Comparison of ENCODE assay signal across 1 cellular context in genomic region chr17:17836250-17836817, GRCh38.
TF ChIP-seq lines count a peak whose summit lies in the region.

No MANE protein-coding gene starts in this region.

TF ChIP-seq in HepG2, 621 proteins besides CTCF, POLR2A, EP300 and RAD21 (continued from another document and continues in another):
- TF ChIP-seq ZNF142 (CRISPR knock-in tag; IDR thresholded peaks at IDR 0.05), result peak; percentile 73
- peak; percentile 92 for TF ChIP-seq ERF (CRISPR knock-in tag; IDR thresholded peaks at IDR 0.05)
- TF ChIP-seq MEIS1 (CRISPR knock-in tag; IDR thresholded peaks at IDR 0.05; ENCODE audit: borderline replicate concordance), result peak; percentile 89
- no peak for TF ChIP-seq FLYWCH1 (CRISPR knock-in tag; IDR thresholded peaks at IDR 0.05)
- TF ChIP-seq PRPF4 (IDR thresholded peaks at IDR 0.05; ENCODE audit: low read depth, low read length, poor library complexity, severe bottlenecking), result no peak
- peak; percentile 75; the same call in 1 of the 2 replicates for TF ChIP-seq MEIS2 (CRISPR knock-in tag; IDR thresholded peaks at IDR 0.05)
- peak; percentile 75; the same call in 1 of the 2 replicates for TF ChIP-seq ZNF317 (CRISPR knock-in tag; IDR thresholded peaks at IDR 0.05)
- 0 out of 2 replicates have a peak, but pooled peaks have one; percentile 77 for TF ChIP-seq XBP1 (CRISPR knock-in tag; IDR thresholded peaks at IDR 0.05)
- TF ChIP-seq HNF4G (IDR thresholded peaks at IDR 0.05; ENCODE audit: borderline replicate concordance, low read depth, low read length), result no peak; the same call in 1 of the 2 replicates
- TF ChIP-seq HNF4G (CRISPR knock-in tag; IDR thresholded peaks at IDR 0.05; ENCODE audit: borderline replicate concordance, low read depth), result no peak
- no peak; the same call in 1 of the 2 replicates for TF ChIP-seq HCFC1 (IDR thresholded peaks at IDR 0.05; ENCODE audit: low read depth, low read length)
- no peak; the same call in 1 of the 2 replicates for TF ChIP-seq MYNN (CRISPR knock-in tag; IDR thresholded peaks at IDR 0.05; ENCODE audit: low read depth)
- peak; percentile 75 for TF ChIP-seq ARNT2 (CRISPR knock-in tag; IDR thresholded peaks at IDR 0.05; ENCODE audit: low read depth)
- peak; percentile 29 for TF ChIP-seq JARID2 (CRISPR knock-in tag; IDR thresholded peaks at IDR 0.05; ENCODE audit: insufficient replicate concordance)
- peak; percentile 53; the same call in 1 of the 2 replicates for TF ChIP-seq ZNF704 (CRISPR knock-in tag; IDR thresholded peaks at IDR 0.05; ENCODE audit: borderline replicate concordance)
- no peak for TF ChIP-seq BRF2 (CRISPR knock-in tag; IDR thresholded peaks at IDR 0.05)
- no peak for TF ChIP-seq NPAS2 (CRISPR knock-in tag; IDR thresholded peaks at IDR 0.05; ENCODE audit: borderline replicate concordance)
- peak; percentile 43; the same call in 1 of the 2 replicates for TF ChIP-seq SATB2 (CRISPR knock-in tag; IDR thresholded peaks at IDR 0.05)
- 0 out of 2 replicates have a peak, but pooled peaks have one; percentile 45 for TF ChIP-seq TEAD2 (CRISPR knock-in tag; IDR thresholded peaks at IDR 0.05)
- no peak; the same call in 1 of the 2 replicates for TF ChIP-seq NRL (CRISPR knock-in tag; IDR thresholded peaks at IDR 0.05; ENCODE audit: borderline replicate concordance)
- TF ChIP-seq KDM5A (IDR thresholded peaks at IDR 0.05; ENCODE audit: borderline replicate concordance, low read length), result peak; percentile 50; the same call in 1 of the 2 replicates
- TF ChIP-seq ZNF333 (CRISPR knock-in tag; IDR thresholded peaks at IDR 0.05; ENCODE audit: borderline replicate concordance), result peak; percentile 77; the same call in 1 of the 2 replicates
- TF ChIP-seq SRF (IDR thresholded peaks at IDR 0.05; ENCODE audit: low read depth, low read length), result no peak
- no peak; the same call in 1 of the 2 replicates for TF ChIP-seq NAIF1 (CRISPR knock-in tag; IDR thresholded peaks at IDR 0.05; ENCODE audit: borderline replicate concordance)
- 0 out of 2 replicates have a peak, but pooled peaks have one; percentile 35 for TF ChIP-seq ZNF616 (CRISPR knock-in tag; IDR thresholded peaks at IDR 0.05; ENCODE audit: low read depth)
- peak; percentile 86 for TF ChIP-seq TBL1XR1 (IDR thresholded peaks at IDR 0.05; ENCODE audit: borderline replicate concordance, low read length, partially characterized antibody)
- peak; percentile 81 for TF ChIP-seq ZFX (CRISPR knock-in tag; IDR thresholded peaks at IDR 0.05; ENCODE audit: low read depth)
- no peak; the same call in 1 of the 2 replicates for TF ChIP-seq ZNF589 (CRISPR knock-in tag; conservative IDR thresholded peaks at IDR 0.05)
- peak; percentile 52; the same call in 1 of the 2 replicates for TF ChIP-seq MIXL1 (CRISPR knock-in tag; IDR thresholded peaks at IDR 0.05)
- no peak for TF ChIP-seq MAZ (IDR thresholded peaks at IDR 0.05; ENCODE audit: borderline replicate concordance, low read depth, low read length)
- peak; percentile 46 for TF ChIP-seq MAZ (CRISPR knock-in tag; IDR thresholded peaks at IDR 0.05; ENCODE audit: low read depth)
- TF ChIP-seq ZNF431 (CRISPR knock-in tag; IDR thresholded peaks at IDR 0.05; ENCODE audit: borderline replicate concordance, low read depth), result no peak
- no peak; the same call in 1 of the 2 replicates for TF ChIP-seq ZSCAN31 (CRISPR knock-in tag; IDR thresholded peaks at IDR 0.05; ENCODE audit: low read depth)
- 0 out of 2 replicates have a peak, but pooled peaks have one; percentile 58 for TF ChIP-seq GLI4 (CRISPR knock-in tag; IDR thresholded peaks at IDR 0.05; ENCODE audit: borderline replicate concordance)
- TF ChIP-seq RBFOX2 (IDR thresholded peaks at IDR 0.05; ENCODE audit: low read depth, low read length), result peak; percentile 99
- TF ChIP-seq ZNF607 (CRISPR knock-in tag; IDR thresholded peaks at IDR 0.05; ENCODE audit: borderline replicate concordance), result no peak; the same call in 1 of the 2 replicates
- TF ChIP-seq RFXAP (CRISPR knock-in tag; IDR thresholded peaks at IDR 0.05; ENCODE audit: borderline replicate concordance), result peak; percentile 53; the same call in 1 of the 2 replicates
- no peak for TF ChIP-seq PAF1 (CRISPR knock-in tag; IDR thresholded peaks at IDR 0.05)
- TF ChIP-seq CSRNP1 (CRISPR knock-in tag; IDR thresholded peaks at IDR 0.05), result 0 out of 2 replicates have a peak, but pooled peaks have one; percentile 28
- TF ChIP-seq PAXIP1 (CRISPR knock-in tag; conservative IDR thresholded peaks at IDR 0.05), result peak; percentile 65
- TF ChIP-seq GATAD1 (CRISPR knock-in tag; IDR thresholded peaks at IDR 0.05), result no peak; the same call in 1 of the 2 replicates
- peak; percentile 51; the same call in 1 of the 2 replicates for TF ChIP-seq SNAPC5 (CRISPR knock-in tag; IDR thresholded peaks at IDR 0.05; ENCODE audit: borderline replicate concordance)
- TF ChIP-seq ZBTB2 (CRISPR knock-in tag; IDR thresholded peaks at IDR 0.05; ENCODE audit: low read depth), result 0 out of 2 replicates have a peak, but pooled peaks have one; percentile 22
- peak; percentile 94 for TF ChIP-seq EEA1 (CRISPR knock-in tag; IDR thresholded peaks at IDR 0.05; ENCODE audit: borderline replicate concordance)
- peak; percentile 54; the same call in 1 of the 2 replicates for TF ChIP-seq ZNF12 (CRISPR knock-in tag; IDR thresholded peaks at IDR 0.05)
- TF ChIP-seq ZC3H13 (CRISPR knock-in tag; IDR thresholded peaks at IDR 0.05), result peak; percentile 78
- no peak for TF ChIP-seq CENPX (CRISPR knock-in tag; IDR thresholded peaks at IDR 0.05)
- peak; percentile 63 to 77; a peak in 3 of 4 replicates for TF ChIP-seq HMGXB4 (CRISPR knock-in tag; IDR thresholded peaks at IDR 0.05; ENCODE audit: borderline replicate concordance in 1 of 2, low read depth in 1 of 2)
- TF ChIP-seq ZBTB38 (CRISPR knock-in tag; IDR thresholded peaks at IDR 0.05), result peak; percentile 29
- 0 out of 2 replicates have a peak, but pooled peaks have one; percentile 24 for TF ChIP-seq FOXC1 (CRISPR knock-in tag; IDR thresholded peaks at IDR 0.05; ENCODE audit: borderline replicate concordance)
